ENCODE assay signal across 8 cellular contexts in genomic region chr7:22726345-22726848, GRCh38. TPM values are rescaled to one million over a fixed set of nuclear protein-coding genes. Genes with fewer than 3 reads are reported as not detected.
DNase-seq lines count a peak whose midpoint lies in the region; ATAC-seq and TF ChIP-seq lines count a peak whose summit lies in the region.

No MANE protein-coding gene starts in this region.

- peak overlapping the region in 1 of 8 donors; percentile 48 for H3K27ac Mint-ChIP-seq in CD8-positive, alpha-beta memory T cell

- POLR2A ChIA-PET in CD8-positive, alpha-beta memory T cell (lab: Charles Lee), result no interaction called here

- H3K36me3 Mint-ChIP-seq in CD8-positive, alpha-beta memory T cell, result no peaks in the 10 kb centered on the region

- H3K4me1 ChIP-seq in CD8-positive, alpha-beta memory T cell (ENCODE audit: insufficient read depth, low read length), result peaks cover 14% of the 10 kb centered on the region
- peaks cover 45 to 72% (median 52%) of the 10 kb centered on the region in 4 donors for H3K4me1 ChIP-seq in upper lobe of left lung

- H3K4me3 ChIP-seq in CD8-positive, alpha-beta memory T cell (ENCODE audit: low read length), result no peak overlapping the region
- H3K4me3 ChIP-seq in fibroblast of mammary gland (ENCODE audit: control insufficient read depth, low read depth, low read length), result peak overlapping the region; percentile 48
- H3K4me3 ChIP-seq in upper lobe of left lung, result peak overlapping the region in 3 of 4 donors; percentile 35 to 51 (median 46)

- peak overlapping the region in 5 of 7 donors; percentile 32 to 74 (median 65) for H3K4me3 Mint-ChIP-seq in CD8-positive, alpha-beta memory T cell

- H3K4me1 Mint-ChIP-seq in CD8-positive, alpha-beta memory T cell, result peaks cover 12 to 25% (median 23%) of the 10 kb centered on the region in 3 donors

- no peak for TF ChIP-seq EP300 in upper lobe of left lung (IDR thresholded peaks at IDR 0.05)

- H3K27me3 ChIP-seq in CD8-positive, alpha-beta memory T cell (ENCODE audit: insufficient read depth, low read length, poor library complexity, severe bottlenecking), result no peaks in the 10 kb centered on the region
- no peaks in the 10 kb centered on the region for H3K27me3 ChIP-seq in upper lobe of left lung

- H3K9me3 Mint-ChIP-seq in CD8-positive, alpha-beta memory T cell, result no peaks in the 10 kb centered on the region

- no peaks in the 10 kb centered on the region for H3K36me3 ChIP-seq in CD8-positive, alpha-beta memory T cell (ENCODE audit: insufficient read depth, low read length)
- H3K36me3 ChIP-seq in upper lobe of left lung, result peaks cover 0 to 4% (median 2%) of the 10 kb centered on the region in 4 donors

- WGBS in upper lobe of left lung, 2 donors, result 11 to 40% methylated on average over 7 of the region's 7 CpGs

- peaks cover 11 to 49% of the 10 kb centered on the region in 2 donors for H3K27me3 Mint-ChIP-seq in CD8-positive, alpha-beta memory T cell

- TF ChIP-seq CTCF in fibroblast of mammary gland (conservative IDR thresholded peaks at IDR 0.05; ENCODE audit: control insufficient read depth, insufficient read depth, low read depth, low read length), result peak; percentile 59
- peak in 1 of 3 donors; percentile 31 for TF ChIP-seq CTCF in omental fat pad (IDR thresholded peaks at IDR 0.05)
- peak; percentile 31 to 74 (median 50) for TF ChIP-seq CTCF in upper lobe of left lung (IDR thresholded peaks at IDR 0.05)

- peak in 3 of 5 donors; percentile 2 to 37 (median 7) for DNase-seq in CD8-positive, alpha-beta memory T cell
- DNase-seq in NOMO-1 treated with dmso at 0.1 percent for 144 hours (lab: John Stamatoyannopoulos, UW; ENCODE audit: unreplicated experiment) (peak; percentile 54), activated T-cell treated with anti-CD3 and anti-CD28 coated beads for 4 hours (peak; percentile 25), fibroblast of mammary gland (ENCODE audit: low read depth) (peak; percentile 83), omental fat pad (ENCODE audit: low spot score) (no peak), upper lobe of left lung (peak in 1 of 2 donors; percentile 59)

- H3K27ac ChIP-seq in CD8-positive, alpha-beta memory T cell (ENCODE audit: low read depth, low read length), result no peak overlapping the region
- peak overlapping the region; percentile 79 to 88 (median 85) for H3K27ac ChIP-seq in upper lobe of left lung

- peak; percentile 73 for ATAC-seq in GM19035 (IDR thresholded peaks at IDR 0.05; ENCODE audit: unreplicated experiment)
- ATAC-seq in HG03280 (IDR thresholded peaks at IDR 0.05; ENCODE audit: unreplicated experiment), result peak; percentile 73
- ATAC-seq in omental fat pad (ENCODE audit: low FRiP score), result peak; percentile 30
- peak; percentile 64 to 82 for ATAC-seq in upper lobe of left lung (ENCODE audit: low FRiP score in 2 of 2)

- TF ChIP-seq POLR2A in upper lobe of left lung (IDR thresholded peaks at IDR 0.05), result no peak

- CTCF ChIA-PET in CD8-positive, alpha-beta memory T cell (lab: Charles Lee), result interaction anchor here (0.8 to 2.5 kb wide), 5 partner anchors 134 to 329 kb away, joined by 3 to 14 read pairs (median 5); no protein-coding TSS in a partner anchor

- no peaks in the 10 kb centered on the region for H3K9me3 ChIP-seq in CD8-positive, alpha-beta memory T cell (ENCODE audit: low read length)
- H3K9me3 ChIP-seq in upper lobe of left lung, result no peaks in the 10 kb centered on the region

RNA-seq across cellular contexts. Expression of gene IL6, which starts 0.6 kb away (rescaled TPM):
- 1 to 10 TPM in 1 of 2 experiments, under 1 TPM in 1; 0.72 to 1.7 TPM for total RNA-seq in CD8-positive, alpha-beta memory T cell
- polyA plus RNA-seq in CD8-positive, alpha-beta memory T cell, result not detected
- total RNA-seq in omental fat pad (100 to 1,000 TPM in 2 of 4 donors, 10 to 100 TPM in 2; 17.7 to 381 (median 111) TPM), upper lobe of left lung (10 to 100 TPM in 2 of 6 donors, 1 to 10 TPM in 4; 1.6 to 16.6 (median 6.8) TPM)
